16 cellular contexts compared by ENCODE assay signal in genomic region chr2:86039963-86040655, GRCh38.
A peak's percentile ranks its signal among the peaks of the same experiment; 100 is the strongest.
DNase-seq lines count a peak whose midpoint lies in the region; ATAC-seq, FAIRE-seq and TF ChIP-seq lines count a peak whose summit lies in the region.
"Had no signal": no experiment of that assay in that cellular context is flagged by ENCODE, and none has a peak within 500 bp of the region (broad histone marks: within the 10 kb centered on the region; RNA-seq: fewer than 3 reads in every experiment).

No MANE protein-coding gene starts in this region.

- TF ChIP-seq POLR2A in K562 (conservative IDR thresholded peaks at IDR 0.05): no peak

- H3K79me2 ChIP-seq in H9 (ENCODE audit: insufficient read depth, low read length): no peaks in the 10 kb centered on the region
- no peaks in the 10 kb centered on the region for H3K79me2 ChIP-seq in K562 (ENCODE audit: control insufficient read depth, insufficient read depth, low read length)
- no peaks in the 10 kb centered on the region for H3K79me2 ChIP-seq in SK-N-SH (ENCODE audit: insufficient read depth)

- no peak overlapping the region for H4K91ac ChIP-seq in H9 (ENCODE audit: insufficient read length, low read depth, low read length)

- H2BK20ac ChIP-seq in H9 (ENCODE audit: low read depth, low read length, poor library complexity, severe bottlenecking): no peak overlapping the region

- H2AK5ac ChIP-seq in H9 (ENCODE audit: insufficient read length, low read length): no peak overlapping the region

- H3K4me3 Mint-ChIP-seq in CD4-positive, CD25-positive, alpha-beta regulatory T cell: peak overlapping the region in 1 of 4 donors; percentile 79
- no peak overlapping the region; a peak in 1 of 5 replicates for H3K4me3 Mint-ChIP-seq in H9

- H3K9me2 ChIP-seq in SK-N-SH: no peaks in the 10 kb centered on the region

- POLR2A ChIA-PET in K562 (lab: Yijun Ruan, JAX): interaction anchor here (0.6 kb wide), 1 partner anchor 11 kb away, joined by 3 read pairs; no protein-coding TSS in a partner anchor
- POLR2A ChIA-PET in SK-N-SH (lab: Yijun Ruan, JAX): interaction anchor here (0.6 kb wide), 1 partner anchor 199 kb away, joined by 4 read pairs; no protein-coding TSS in a partner anchor

- no peak overlapping the region for H2BK15ac ChIP-seq in H9 (ENCODE audit: low read depth, low read length)

- TF ChIP-seq EP300 in K562 (IDR thresholded peaks at IDR 0.05; ENCODE audit: low read length) (no peak), SK-N-SH (IDR thresholded peaks at IDR 0.05; ENCODE audit: borderline replicate concordance in 1 of 2, low read depth in 1 of 2, low read length in 1 of 2) (no peak)

- peaks cover 0 to 3% (median 0%) of the 10 kb centered on the region in 7 donors for H3K9me3 Mint-ChIP-seq in CD4-positive, CD25-positive, alpha-beta regulatory T cell
- no peaks in the 10 kb centered on the region for H3K9me3 Mint-ChIP-seq in H9
- H3K9me3 Mint-ChIP-seq: activated naive CD4-positive, alpha-beta T cell treated with anti-CD3 and anti-CD28 coated beads, Interleukin-2, amount 50 U/mL, for 72 hours had no signal

- in situ Hi-C loops in K562 (cut with MboI): no loop called here

- no peak for ATAC-seq in CD4-positive, CD25-positive, alpha-beta regulatory T cell (ENCODE audit: low read depth in 2 of 2)
- ATAC-seq in K562 (no peak), omental fat pad (ENCODE audit: low FRiP score) (no peak), GM19023 (IDR thresholded peaks at IDR 0.05; ENCODE audit: unreplicated experiment) (no peak)

- no peaks in the 10 kb centered on the region for H3K27me3 ChIP-seq in CD4-positive, CD25-positive, alpha-beta regulatory T cell (ENCODE audit: control insufficient read depth, insufficient read depth, low read length)
- no peaks in the 10 kb centered on the region for H3K27me3 ChIP-seq in H9 (ENCODE audit: insufficient read depth, low read length)
- no peaks in the 10 kb centered on the region for H3K27me3 ChIP-seq in K562 (ENCODE audit: control insufficient read depth in 2 of 2, insufficient read depth in 2 of 2, low read length in 2 of 2)
- H3K27me3 ChIP-seq in SK-N-SH (ENCODE audit: insufficient read depth): no peaks in the 10 kb centered on the region
- H3K27me3 ChIP-seq: tibial artery had no signal

- H3K23me2 ChIP-seq in H9 (ENCODE audit: insufficient read length, low read depth, low read length, poor library complexity, severe bottlenecking): no peaks in the 10 kb centered on the region

- peaks cover 59% of the 10 kb centered on the region for H3K4me1 ChIP-seq in CD4-positive, CD25-positive, alpha-beta regulatory T cell (ENCODE audit: control insufficient read depth, insufficient read depth, low read length, poor library complexity, severe bottlenecking)
- no peaks in the 10 kb centered on the region for H3K4me1 ChIP-seq in H9 (ENCODE audit: insufficient read depth, low read length)
- H3K4me1 ChIP-seq in K562 (replicated peaks in 1 of 2; ENCODE audit: control insufficient read depth in 2 of 2, insufficient read depth in 2 of 2, low read length in 2 of 2): peaks cover 0 to 8% of the 10 kb centered on the region in 2 experiments; a peak in 3 of 5 replicates
- H3K4me1 ChIP-seq in SK-N-SH (ENCODE audit: control insufficient read depth in 1 of 2, insufficient read depth in 2 of 2, low read depth in 1 of 2, low read length in 1 of 2): peaks cover 11 to 35% of the 10 kb centered on the region in 2 experiments

- H4K20me1 ChIP-seq in H9 (ENCODE audit: control insufficient read depth, insufficient read depth, insufficient read length) (no peaks in the 10 kb centered on the region), K562 (replicated peaks; ENCODE audit: control insufficient read depth, insufficient read depth, low read length) (no peaks in the 10 kb centered on the region), SK-N-SH (ENCODE audit: insufficient read depth) (no peaks in the 10 kb centered on the region)

- TF ChIP-seq CTCF in H9 (conservative IDR thresholded peaks at IDR 0.05) (no peak), K562 (IDR thresholded peaks at IDR 0.05 in 2 of 3, conservative IDR thresholded peaks at IDR 0.05 in 1 of 3; ENCODE audit: insufficient read depth in 2 of 3, low read depth in 1 of 3, low read length in 3 of 3) (no peak), omental fat pad (IDR thresholded peaks at IDR 0.05) (no peak), SK-N-SH (IDR thresholded peaks at IDR 0.05) (no peak)

- FAIRE-seq in K562 (lab: Jason Lieb, UNC): no peak

- no peak overlapping the region for H2BK5ac ChIP-seq in H9 (ENCODE audit: insufficient read length, low read length)

- no peak overlapping the region for H2BK120ac ChIP-seq in H9 (ENCODE audit: low read depth, low read length, poor library complexity, severe bottlenecking)

- H3K27ac Mint-ChIP-seq in CD4-positive, CD25-positive, alpha-beta regulatory T cell: peak overlapping the region; percentile 95 to 98 (median 98)
- no peak overlapping the region; a peak in 1 of 7 replicates for H3K27ac Mint-ChIP-seq in H9

- H2BK12ac ChIP-seq in H9 (ENCODE audit: insufficient read length, low read depth, low read length): no peak overlapping the region

- peaks cover 19 to 71% (median 51%) of the 10 kb centered on the region in 4 donors for H3K4me1 Mint-ChIP-seq in CD4-positive, CD25-positive, alpha-beta regulatory T cell
- H3K4me1 Mint-ChIP-seq in H9: peaks cover 2 to 11% of the 10 kb centered on the region in 2 experiments; a peak in 2 of 4 replicates

- no peak overlapping the region for H4K8ac ChIP-seq in H9 (replicated peaks; ENCODE audit: insufficient read length, low read depth, low read length)

- H3K9ac ChIP-seq in H9 (ENCODE audit: extremely low read depth, insufficient read length, low read length): no peak overlapping the region
- H3K9ac ChIP-seq in K562 (ENCODE audit: insufficient read depth in 1 of 2, low read depth in 2 of 2, low read length in 2 of 2): no peak overlapping the region
- no peak overlapping the region for H3K9ac ChIP-seq in SK-N-SH

- no TSS peak for BruUV-seq in K562 (replicated peaks; lab: Mats Ljungman, UMichigan)

- no peak overlapping the region for H3K4ac ChIP-seq in H9 (ENCODE audit: low read depth, low read length)

- no peak overlapping the region for H3K56ac ChIP-seq in H9 (ENCODE audit: insufficient read length, low read depth, low read length)

- H3K79me1 ChIP-seq in H9 (ENCODE audit: insufficient read depth, low read depth, low read length, poor library complexity, severe bottlenecking): no peaks in the 10 kb centered on the region

- WGBS in H9 (ENCODE audit: extremely low coverage, insufficient read length, low lambda C conversion rate): no CpG with 5 or more reads among the region's 12 CpGs
- 96% methylated on average over 12 of the region's 12 CpGs for WGBS in K562 (ENCODE audit: insufficient coverage, low coverage, missing lambda C conversion rate)
- WGBS in SK-N-SH (ENCODE audit: low lambda C conversion rate): 96% methylated on average over 7 of the region's 12 CpGs

- H3K4me2 ChIP-seq in H9 (ENCODE audit: insufficient read depth, insufficient read length, low read length) (no peak overlapping the region), K562 (ENCODE audit: insufficient read depth, low read length) (no peak overlapping the region), SK-N-SH (no peak overlapping the region)

- DNase-seq in CD4-positive, CD25-positive, alpha-beta regulatory T cell: no peak
- peak; percentile 6 for DNase-seq in H9
- no peak for DNase-seq in K562 (ENCODE audit: extremely low read depth in 1 of 4, low spot score in 3 of 4)
- peak; percentile 17 for DNase-seq in omental fat pad (ENCODE audit: low spot score)
- DNase-seq in NCI-H748 treated with DMSO at 0.1 percent for 48 hours (lab: John Stamatoyannopoulos, UW): no peak
- no peak for DNase-seq in NCI-H510A treated with DMSO at 0.1 percent for 48 hours (lab: John Stamatoyannopoulos, UW)
- no peak for DNase-seq in SK-N-SH
- DNase-seq: cerebellar nuclear complex, glutamatergic neuron, Karpas-422, mucosa of descending colon, NCI-H524 had no signal

- no peaks in the 10 kb centered on the region for H3K9me3 ChIP-seq in CD4-positive, CD25-positive, alpha-beta regulatory T cell (ENCODE audit: control insufficient read depth in 2 of 2, low read length in 2 of 2)
- H3K9me3 ChIP-seq in H9 (ENCODE audit: control insufficient read depth, low read depth, low read length) (no peaks in the 10 kb centered on the region), K562 (replicated peaks; ENCODE audit: control insufficient read depth, insufficient read depth, low read depth, low read length) (no peaks in the 10 kb centered on the region), SK-N-SH (no peaks in the 10 kb centered on the region)
- H3K9me3 ChIP-seq: mucosa of descending colon, tibial artery had no signal

- intact Hi-C loops in K562 (cut with micrococcal nuclease): no loop called here

- no peak overlapping the region for H3T11ph ChIP-seq in H9 (ENCODE audit: low read length)

- TF ChIP-seq RAD21 in K562 (CRISPR knock-in tag; conservative IDR thresholded peaks at IDR 0.05 in 1 of 2, IDR thresholded peaks at IDR 0.05 in 1 of 2) (no peak), SK-N-SH (IDR thresholded peaks at IDR 0.05; ENCODE audit: low read length) (no peak)

- peaks cover 24% of the 10 kb centered on the region for H3K36me3 Mint-ChIP-seq in CD4-positive, CD25-positive, alpha-beta regulatory T cell
- H3K36me3 Mint-ChIP-seq in H9 (ENCODE audit: insufficient read depth in 1 of 3, low read depth in 3 of 3): peaks cover 43 to 95% (median 80%) of the 10 kb centered on the region in 3 experiments

- H3K4me3 ChIP-seq in CD4-positive, CD25-positive, alpha-beta regulatory T cell (ENCODE audit: low read depth, low read length): no peak overlapping the region
- no peak overlapping the region for H3K4me3 ChIP-seq in K562
- H3K4me3 ChIP-seq in SK-N-SH (ENCODE audit: low read depth in 2 of 2, low read length in 1 of 2): no peak overlapping the region
- H3K4me3 ChIP-seq: mucosa of descending colon, tibial artery had no signal

- no peak overlapping the region for H3K14ac ChIP-seq in H9 (ENCODE audit: insufficient read depth, low read length)

- H3F3A ChIP-seq in SK-N-SH (replicated peaks; ENCODE audit: insufficient read depth): no peaks in the 10 kb centered on the region

- H3K18ac ChIP-seq in H9 (ENCODE audit: insufficient read length, low read depth, low read length): no peak overlapping the region

- no peaks in the 10 kb centered on the region for H3K27me3 Mint-ChIP-seq in CD4-positive, CD25-positive, alpha-beta regulatory T cell
- H3K27me3 Mint-ChIP-seq in H9 (ENCODE audit: low read depth): no peaks in the 10 kb centered on the region
- H3K27me3 Mint-ChIP-seq: progenitor cell of endocrine pancreas had no signal

- H4K5ac ChIP-seq in H9 (ENCODE audit: insufficient read length, low read depth, low read length): no peak overlapping the region

- peak overlapping the region; percentile 87 for H3K27ac ChIP-seq in CD4-positive, CD25-positive, alpha-beta regulatory T cell (ENCODE audit: insufficient read depth, low read length, poor library complexity, severe bottlenecking)
- H3K27ac ChIP-seq in H9 (ENCODE audit: insufficient read length, low read depth, low read length) (no peak overlapping the region), K562 (ENCODE audit: extremely low read depth, low read depth, low read length) (no peak overlapping the region), SK-N-SH (ENCODE audit: low read depth in 2 of 2, low read length in 1 of 2) (no peak overlapping the region)
- H3K27ac ChIP-seq: tibial artery had no signal

- H3K36me3 ChIP-seq in CD4-positive, CD25-positive, alpha-beta regulatory T cell (ENCODE audit: control insufficient read depth, insufficient read depth, low read length): peaks cover 24% of the 10 kb centered on the region
- H3K36me3 ChIP-seq in K562 (ENCODE audit: control insufficient read depth, insufficient read depth, low read length): peaks cover 100% of the 10 kb centered on the region; the same call in 2 of the 3 replicates
- peaks cover 32 to 66% of the 10 kb centered on the region in 2 experiments for H3K36me3 ChIP-seq in SK-N-SH (replicated peaks in 1 of 2; ENCODE audit: control insufficient read depth in 1 of 2, insufficient read depth in 2 of 2, low read length in 1 of 2)

- H3K9me1 ChIP-seq in K562 (ENCODE audit: control insufficient read depth, insufficient read depth, low read length): no peaks in the 10 kb centered on the region

- no peak overlapping the region for H3K23ac ChIP-seq in H9 (ENCODE audit: insufficient read length, low read depth, low read length)

- CTCF ChIA-PET in K562 (lab: Yijun Ruan, JAX; ENCODE audit: low intra/inter-chr PET ratio) (no interaction called here), SK-N-SH (lab: Yijun Ruan, JAX) (interaction anchor here (5.0 kb wide), 1 partner anchor 213 kb away, joined by 19 read pairs; no protein-coding TSS in a partner anchor)

- H2AFZ ChIP-seq in H9 (ENCODE audit: low read length) (no peak overlapping the region), K562 (ENCODE audit: low read depth, low read length) (no peak overlapping the region), SK-N-SH (ENCODE audit: low read depth) (no peak overlapping the region)

Comparison
In these comparisons a context has a peak if more than half of its experiments do, and no peak if none do; other contexts are left out.
1. DNase-seq: peak in H9 (single experiment) and omental fat pad (single experiment); none in CD4-positive, CD25-positive, alpha-beta regulatory T cell (0 of 3), K562 (0 of 4), NCI-H748 treated with DMSO at 0.1 percent for 48 hours (single experiment), NCI-H510A treated with DMSO at 0.1 percent for 48 hours (single experiment) and SK-N-SH (single experiment).
2. H3K27ac Mint-ChIP-seq: peak in CD4-positive, CD25-positive, alpha-beta regulatory T cell (3 of 3); none in H9 (0 of 3).